In genomic region chr3:107710851-107711250, GRCh38 we compare ENCODE assay signal across 9 cellular contexts.
DNase-seq lines count a peak whose midpoint lies in the region; ATAC-seq and TF ChIP-seq lines count a peak whose summit lies in the region.
"Had no signal": no experiment of that assay in that cellular context is flagged by ENCODE, and none has a peak within 500 bp of the region (broad histone marks: within the 10 kb centered on the region; RNA-seq: fewer than 3 reads in every experiment).

No MANE protein-coding gene starts in this region.

- 53 to 66% (median 61%) methylated on average over 5 of the region's 5 CpGs for WGBS in ovary, 3 donors
- 83 to 91% (median 87%) methylated on average over 5 of the region's 5 CpGs for whole genome bisulfite sequencing in spleen, 5 donors

- H3K9me3 ChIP-seq in DND-41 (ENCODE audit: insufficient read depth, low read length, severe bottlenecking) = no peaks in the 10 kb centered on the region
- H3K9me3 ChIP-seq in NT2/D1 (ENCODE audit: insufficient read depth, low read length) = no peaks in the 10 kb centered on the region
- H3K9me3 ChIP-seq in ovary = no peaks in the 10 kb centered on the region
- no peaks in the 10 kb centered on the region for H3K9me3 ChIP-seq in spleen

- H3K27me3 Mint-ChIP-seq in mesothelial cell of epicardium (ENCODE audit: low read depth) = no peaks in the 10 kb centered on the region
- H3K27me3 Mint-ChIP-seq: CD4-positive, alpha-beta T cell had no signal

- TF ChIP-seq POLR2A in ovary (IDR thresholded peaks at IDR 0.05) (no peak), spleen (IDR thresholded peaks at IDR 0.05) (no peak)

- ATAC-seq in DND-41 (ENCODE audit: insufficient read depth, low read depth) (peak; percentile 58; the same call in 2 of the 3 replicates), left colon (no peak), HG03159 (IDR thresholded peaks at IDR 0.05; ENCODE audit: unreplicated experiment) (no peak)

- TF ChIP-seq CTCF in DND-41 (IDR thresholded peaks at IDR 0.05; ENCODE audit: borderline replicate concordance, extremely low read depth, low read length, poor library complexity, severe bottlenecking) (no peak), foreskin fibroblast (IDR thresholded peaks at IDR 0.05; ENCODE audit: low read depth, low read length) (no peak), ovary (IDR thresholded peaks at IDR 0.05) (no peak), spleen (IDR thresholded peaks at IDR 0.05 in 8 of 11, conservative IDR thresholded peaks at IDR 0.05 in 3 of 11) (no peak), mesothelial cell of epicardium (IDR thresholded peaks at IDR 0.05; ENCODE audit: unreplicated experiment) (no peak)

- H2AFZ ChIP-seq in DND-41 (ENCODE audit: low read depth, low read length) = no peak overlapping the region

- no peak for TF ChIP-seq EP300 in ovary (IDR thresholded peaks at IDR 0.05)

- peaks cover 32% of the 10 kb centered on the region for H3K36me3 Mint-ChIP-seq in mesothelial cell of epicardium

- DNase-seq in DND-41 (no peak), NT2/D1 (ENCODE audit: low read depth, low spot score) (peak; percentile 16), foreskin fibroblast (peak; percentile 11 to 48), ovary (peak; percentile 34 to 55 (median 48)), left colon (no peak), spleen (no peak), mesothelial cell of epicardium (ENCODE audit: low spot score in 2 of 2, unreplicated experiment in 2 of 2) (no peak)
- DNase-seq: CD4-positive, alpha-beta T cell had no signal

- H3K4me1 Mint-ChIP-seq in mesothelial cell of epicardium = peaks cover 2% of the 10 kb centered on the region

- no peaks in the 10 kb centered on the region for H3K9me3 Mint-ChIP-seq in mesothelial cell of epicardium
- H3K9me3 Mint-ChIP-seq: CD4-positive, alpha-beta T cell had no signal

- H3K4me3 ChIP-seq in DND-41 (ENCODE audit: low read depth in 1 of 2, low read length in 2 of 2) (no peak overlapping the region), NT2/D1 (ENCODE audit: insufficient read length, low read depth) (no peak overlapping the region), foreskin fibroblast (ENCODE audit: low read depth in 1 of 2, low read length in 2 of 2) (no peak overlapping the region), ovary (no peak overlapping the region), spleen (no peak overlapping the region)

- H3K4me1 ChIP-seq in DND-41 (ENCODE audit: insufficient read depth, low read length) (no peaks in the 10 kb centered on the region), NT2/D1 (ENCODE audit: insufficient read depth, insufficient read length) (no peaks in the 10 kb centered on the region), ovary (ENCODE audit: insufficient read depth) (no peaks in the 10 kb centered on the region), spleen (no peaks in the 10 kb centered on the region)

- no peaks in the 10 kb centered on the region for H3K27me3 ChIP-seq in DND-41 (ENCODE audit: insufficient read depth, low read length, poor library complexity)
- H3K27me3 ChIP-seq in NT2/D1 (ENCODE audit: insufficient read depth, insufficient read length) = no peaks in the 10 kb centered on the region
- no peaks in the 10 kb centered on the region for H3K27me3 ChIP-seq in ovary
- H3K27me3 ChIP-seq in spleen (replicated peaks in 1 of 7) = no peaks in the 10 kb centered on the region

- intact Hi-C loops in ovary (cut with DNase I) = no loop called here
- intact Hi-C loops in left colon (cut with DNase I, micrococcal nuclease) = no loop called here
- intact Hi-C loops in spleen (cut with DNase I; ENCODE audit: low total_unique reads) = no loop called here

- no peak overlapping the region for H3K4me2 ChIP-seq in DND-41 (ENCODE audit: insufficient read depth, low read length)

- H3K79me2 ChIP-seq in DND-41 (ENCODE audit: insufficient read depth, low read length) = no peaks in the 10 kb centered on the region

- H3K27ac ChIP-seq in DND-41 (ENCODE audit: low read length) = no peak overlapping the region
- H3K27ac ChIP-seq in ovary = no peak overlapping the region
- H3K27ac ChIP-seq in spleen = no peak overlapping the region

- H3K4me3 Mint-ChIP-seq in mesothelial cell of epicardium = no peak overlapping the region
- H3K4me3 Mint-ChIP-seq: CD4-positive, alpha-beta T cell had no signal

- H3K36me3 ChIP-seq in DND-41 (ENCODE audit: insufficient read depth, low read length) (peaks cover 30% of the 10 kb centered on the region; the same call in 1 of the 2 replicates), NT2/D1 (ENCODE audit: insufficient read depth, insufficient read length, low read length) (peaks cover 3% of the 10 kb centered on the region), ovary (no peaks in the 10 kb centered on the region), spleen (peaks cover 2 to 59% (median 19%) of the 10 kb centered on the region in 6 donors)

- H3K27ac Mint-ChIP-seq in mesothelial cell of epicardium = no peak overlapping the region
- H3K27ac Mint-ChIP-seq: CD4-positive, alpha-beta T cell had no signal

- no peak overlapping the region for H3K9ac ChIP-seq in DND-41 (ENCODE audit: low read depth, low read length)
- no peak overlapping the region for H3K9ac ChIP-seq in NT2/D1 (ENCODE audit: insufficient read length, low read depth)

- no peaks in the 10 kb centered on the region for H4K20me1 ChIP-seq in DND-41 (ENCODE audit: insufficient read depth, low read length)

Comparison
In these comparisons a context has a peak if more than half of its experiments do, and no peak if none do; other contexts are left out.
1. DNase-seq: peak in NT2/D1 (single experiment), foreskin fibroblast (2 of 2) and ovary (5 of 5); none in DND-41 (single experiment), left colon (0 of 2), spleen (single experiment) and mesothelial cell of epicardium (0 of 2).